1 cellular context compared by ENCODE assay signal in genomic region chr2:46780801-46781445, GRCh38.
TF ChIP-seq lines count a peak whose summit lies in the region.

No MANE protein-coding gene starts in this region.

TF ChIP-seq in HepG2, 621 proteins besides CTCF, POLR2A, EP300 and RAD21 (continued from another document and continues in another):
- TF ChIP-seq XBP1 (CRISPR knock-in tag; IDR thresholded peaks at IDR 0.05) = no peak
- no peak for TF ChIP-seq MAFK (conservative IDR thresholded peaks at IDR 0.05 in 1 of 2, IDR thresholded peaks at IDR 0.05 in 1 of 2; ENCODE audit: low read length in 2 of 2)
- TF ChIP-seq ZNF792 (CRISPR knock-in tag; IDR thresholded peaks at IDR 0.05) = peak; percentile 76; the same call in 1 of the 2 replicates
- peak; percentile 49; the same call in 1 of the 2 replicates for TF ChIP-seq ZNF580 (CRISPR knock-in tag; IDR thresholded peaks at IDR 0.05; ENCODE audit: borderline replicate concordance, low read depth)
- 0 out of 2 replicates have a peak, but pooled peaks have one; percentile 36 for TF ChIP-seq CBFB (CRISPR knock-in tag; IDR thresholded peaks at IDR 0.05)
- no peak; the same call in 1 of the 2 replicates for TF ChIP-seq ZNF782 (CRISPR knock-in tag; IDR thresholded peaks at IDR 0.05; ENCODE audit: borderline replicate concordance)
- TF ChIP-seq NR2F6 (IDR thresholded peaks at IDR 0.05) = no peak
- peak; percentile 43; the same call in 1 of the 2 replicates for TF ChIP-seq NR2F6 (CRISPR knock-in tag; IDR thresholded peaks at IDR 0.05)
- TF ChIP-seq ZNF512B (CRISPR knock-in tag; IDR thresholded peaks at IDR 0.05; ENCODE audit: borderline replicate concordance) = 0 out of 2 replicates have a peak, but pooled peaks have one; percentile 68
- no peak for TF ChIP-seq HNF1A (IDR thresholded peaks at IDR 0.05; ENCODE audit: low read depth)
- no peak for TF ChIP-seq HNF1A (CRISPR knock-in tag; IDR thresholded peaks at IDR 0.05; ENCODE audit: borderline replicate concordance)
- peak; percentile 55 for TF ChIP-seq THAP11 (CRISPR knock-in tag; IDR thresholded peaks at IDR 0.05)
- peak; percentile 52; the same call in 1 of the 2 replicates for TF ChIP-seq ZNF614 (CRISPR knock-in tag; IDR thresholded peaks at IDR 0.05; ENCODE audit: borderline replicate concordance)
- TF ChIP-seq HES4 (CRISPR knock-in tag; IDR thresholded peaks at IDR 0.05; ENCODE audit: borderline replicate concordance) = no peak
- peak; percentile 77; the same call in 1 of the 2 replicates for TF ChIP-seq KDM2A (CRISPR knock-in tag; IDR thresholded peaks at IDR 0.05; ENCODE audit: borderline replicate concordance, low read depth)
- TF ChIP-seq ZNF496 (CRISPR knock-in tag; IDR thresholded peaks at IDR 0.05; ENCODE audit: insufficient replicate concordance) = no peak
- TF ChIP-seq GATA4 (IDR thresholded peaks at IDR 0.05; ENCODE audit: borderline replicate concordance, low read depth) = no peak
- no peak for TF ChIP-seq NFAT5 (CRISPR knock-in tag; IDR thresholded peaks at IDR 0.05)
- TF ChIP-seq MYC (CRISPR knock-in tag; IDR thresholded peaks at IDR 0.05; ENCODE audit: borderline replicate concordance) = peak; percentile 79
- 0 out of 2 replicates have a peak, but pooled peaks have one; percentile 43 for TF ChIP-seq POGK (CRISPR knock-in tag; conservative IDR thresholded peaks at IDR 0.05)
- TF ChIP-seq ZNF225 (CRISPR knock-in tag; IDR thresholded peaks at IDR 0.05) = no peak
- peak; percentile 54; the same call in 1 of the 2 replicates for TF ChIP-seq MYPOP (CRISPR knock-in tag; IDR thresholded peaks at IDR 0.05)
- TF ChIP-seq RCOR2 (CRISPR knock-in tag; IDR thresholded peaks at IDR 0.05) = 0 out of 2 replicates have a peak, but pooled peaks have one; percentile 51
- TF ChIP-seq XRCC5 (optimal IDR thresholded peaks at IDR 0.05; ENCODE audit: low read length) = peak; percentile 85
- no peak for TF ChIP-seq CREB1 (IDR thresholded peaks at IDR 0.05)
- TF ChIP-seq CREB1 (CRISPR knock-in tag; IDR thresholded peaks at IDR 0.05) = no peak
- TF ChIP-seq ZNF784 (CRISPR knock-in tag; IDR thresholded peaks at IDR 0.05; ENCODE audit: borderline replicate concordance) = no peak
- peak; percentile 54; the same call in 1 of the 3 replicates for TF ChIP-seq MXI1 (IDR thresholded peaks at IDR 0.05; ENCODE audit: borderline replicate concordance, low read depth, low read length)
- 0 out of 2 replicates have a peak, but pooled peaks have one; percentile 37 for TF ChIP-seq SOX5 (CRISPR knock-in tag; IDR thresholded peaks at IDR 0.05; ENCODE audit: borderline replicate concordance)
- TF ChIP-seq ZNF335 (CRISPR knock-in tag; IDR thresholded peaks at IDR 0.05) = no peak
- 0 out of 2 replicates have a peak, but pooled peaks have one; percentile 53 for TF ChIP-seq ZNF124 (CRISPR knock-in tag; IDR thresholded peaks at IDR 0.05)
- TF ChIP-seq ZNF256 (CRISPR knock-in tag; conservative IDR thresholded peaks at IDR 0.05) = no peak
- TF ChIP-seq ZNF713 (CRISPR knock-in tag; IDR thresholded peaks at IDR 0.05) = no peak
- peak; percentile 70 for TF ChIP-seq SALL1 (CRISPR knock-in tag; IDR thresholded peaks at IDR 0.05)
- peak; percentile 14; the same call in 1 of the 2 replicates for TF ChIP-seq THAP9 (CRISPR knock-in tag; IDR thresholded peaks at IDR 0.05; ENCODE audit: borderline replicate concordance)
- TF ChIP-seq ZNF674 (CRISPR knock-in tag; IDR thresholded peaks at IDR 0.05; ENCODE audit: low read depth) = no peak
- TF ChIP-seq ZNF234 (CRISPR knock-in tag; conservative IDR thresholded peaks at IDR 0.05) = no peak
- 0 out of 2 replicates have a peak, but pooled peaks have one; percentile 15 for TF ChIP-seq ZNF274 (CRISPR knock-in tag; IDR thresholded peaks at IDR 0.05)
- TF ChIP-seq MXD4 (CRISPR knock-in tag; IDR thresholded peaks at IDR 0.05) = peak; percentile 74; the same call in 1 of the 2 replicates
